15 cellular contexts compared by ENCODE assay signal in genomic region chr2:227363756-227364155, GRCh38. TPM values are rescaled to one million over a fixed set of nuclear protein-coding genes. Genes with fewer than 3 reads are reported as not detected.
DNase-seq lines count a peak whose midpoint lies in the region; ATAC-seq and TF ChIP-seq lines count a peak whose summit lies in the region.
"Had no signal": no experiment of that assay in that cellular context is flagged by ENCODE, and none has a peak within 500 bp of the region (broad histone marks: within the 10 kb centered on the region; RNA-seq: fewer than 3 reads in every experiment).

No MANE protein-coding gene starts in this region.

- H3K27me3 ChIP-seq in Peyer's patch (no peaks in the 10 kb centered on the region), foreskin keratinocyte (no peaks in the 10 kb centered on the region), sigmoid colon (no peaks in the 10 kb centered on the region)

- H3K27ac ChIP-seq in 22Rv1, result no peak overlapping the region
- no peak overlapping the region for H3K27ac ChIP-seq in Peyer's patch
- H3K27ac ChIP-seq in foreskin keratinocyte, result no peak overlapping the region
- no peak overlapping the region for H3K27ac ChIP-seq in sigmoid colon
- H3K27ac ChIP-seq: RWPE1 had no signal

- H3K4me3 ChIP-seq in Peyer's patch (no peak overlapping the region), sigmoid colon (no peak overlapping the region)

- WGBS in sigmoid colon, 2 donors, result 93 to 95% methylated on average over 6 of the region's 6 CpGs

- peaks cover 0 to 43% (median 0%) of the 10 kb centered on the region in 3 donors for H3K36me3 ChIP-seq in Peyer's patch
- H3K36me3 ChIP-seq in sigmoid colon, result peaks cover 0 to 20% (median under 1%) of the 10 kb centered on the region in 4 donors

- TF ChIP-seq CTCF in 22Rv1 (IDR thresholded peaks at IDR 0.05) (peak; percentile 45), GM12873 (IDR thresholded peaks at IDR 0.05; ENCODE audit: insufficient read depth, low read depth, low read length, missing control alignments) (peak; percentile 35), Peyer's patch (IDR thresholded peaks at IDR 0.05) (peak in 4 of 6 experiments; percentile 26 to 45 (median 43)), foreskin keratinocyte (conservative IDR thresholded peaks at IDR 0.05) (peak; percentile 41), sigmoid colon (IDR thresholded peaks at IDR 0.05) (no peak)

- TF ChIP-seq EP300 in sigmoid colon (IDR thresholded peaks at IDR 0.05), result no peak

- DNase-seq in Peyer's patch (no peak), foreskin keratinocyte (no peak), T-helper 2 cell (no peak), sigmoid colon (no peak)
- no peak for DNase-seq in stimulated activated CD4-positive, alpha-beta T cell treated with anti-CD3 and anti-CD28 coated beads, Interleukin-15, amount 100 ng/mL, for 24 hours
- DNase-seq: activated B cell treated with CpG ODN at 0.5 μM for 24 hours; activated effector memory CD4-positive, alpha-beta T cell treated with Interleukin-2 at 50 U/mL for 16 hours; AML-193; NCI-H2081 treated with DMSO at 0.1 percent for 48 hours; right cardiac atrium had no signal

- H3K4me1 ChIP-seq in Peyer's patch (no peaks in the 10 kb centered on the region), foreskin keratinocyte (peaks cover 6% of the 10 kb centered on the region), sigmoid colon (peaks cover 0 to 14% (median 9%) of the 10 kb centered on the region in 4 donors)

- no peak for TF ChIP-seq POLR2A in Peyer's patch (IDR thresholded peaks at IDR 0.05)
- no peak for TF ChIP-seq POLR2A in sigmoid colon (IDR thresholded peaks at IDR 0.05)

- intact Hi-C loops in sigmoid colon (cut with DNase I), result no loop called here

- ATAC-seq in foreskin keratinocyte (no peak), HG03469 (IDR thresholded peaks at IDR 0.05; ENCODE audit: unreplicated experiment) (no peak)
- ATAC-seq: right cardiac atrium had no signal

- H3K9me3 ChIP-seq in Peyer's patch (no peaks in the 10 kb centered on the region), sigmoid colon (no peaks in the 10 kb centered on the region)

RNA-seq across cellular contexts. Expression of gene TM4SF20, which starts 15.3 kb away (rescaled TPM):
- 100 to 1,000 TPM in 3 of 4 donors, 1 to 10 TPM in 1; 4.1 to 489 (median 221) TPM for total RNA-seq in Peyer's patch
- total RNA-seq in foreskin keratinocyte, result not detected in 2 replicates
- polyA plus RNA-seq in foreskin keratinocyte, result not detected in 2 replicates
- total RNA-seq in sigmoid colon, result not detected
- polyA plus RNA-seq in sigmoid colon, result 1 to 10 TPM; 1.5 to 8.4 (median 2.3) TPM
- total RNA-seq: activated B cell treated with CpG ODN at 0.5 μM for 24 hours, right cardiac atrium had no signal
- polyA plus RNA-seq: right cardiac atrium had no signal

RNA-seq across cellular contexts. Expression of gene SCYGR1, which starts 24.0 kb away (rescaled TPM):
- total RNA-seq in Peyer's patch (not detected), foreskin keratinocyte (not detected in 2 replicates), sigmoid colon (not detected)
- polyA plus RNA-seq in foreskin keratinocyte (not detected in 2 replicates), sigmoid colon (not detected)
- total RNA-seq: activated B cell treated with CpG ODN at 0.5 μM for 24 hours, mesenteric fat pad, right cardiac atrium had no signal
- polyA plus RNA-seq: right cardiac atrium had no signal

RNA-seq across cellular contexts. Expression of gene MFF, which starts 38.7 kb away (rescaled TPM):
- total RNA-seq in Peyer's patch (100 to 1,000 TPM in 3 of 4 donors, 10 to 100 TPM in 1; 64.8 to 182 (median 109) TPM), foreskin keratinocyte (72.3 and 78.9 TPM in 2 replicates), sigmoid colon (100 to 1,000 TPM; 109 to 138 (median 118) TPM)
- polyA plus RNA-seq in foreskin keratinocyte (64.2 and 76.8 TPM in 2 replicates), sigmoid colon (10 to 100 TPM; 72.1 to 90.2 (median 76.3) TPM)

Comparison
In these comparisons a context has a peak if more than half of its experiments do, and no peak if none do; other contexts are left out.
1. CTCF ChIP-seq: peak in 22Rv1 (single experiment), GM12873 (single experiment), Peyer's patch (4 of 6) and foreskin keratinocyte (single experiment); none in sigmoid colon (0 of 4).